21 cellular contexts compared by ENCODE assay signal in the genomic region with DNA sequence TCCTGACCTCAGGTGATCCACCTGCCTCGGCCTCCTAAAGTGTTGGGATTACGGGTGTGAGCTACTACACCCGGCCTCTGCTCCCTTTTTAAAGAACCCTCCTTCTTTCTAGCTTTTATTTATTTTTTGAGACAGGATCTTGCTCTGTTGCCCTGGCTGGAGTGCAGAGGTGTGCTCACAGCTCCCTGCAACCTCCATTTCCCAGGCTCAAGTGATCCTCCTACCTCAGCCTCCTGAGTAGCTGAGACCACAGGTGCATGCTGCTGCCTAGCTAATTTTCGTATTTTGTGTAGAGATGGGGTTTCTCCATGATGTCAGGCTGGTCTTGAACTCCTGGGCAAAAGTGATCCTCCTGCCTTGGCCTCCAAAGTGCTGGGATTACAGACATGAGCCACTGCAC.
A peak's percentile ranks its signal among the peaks of the same experiment; 100 is the strongest.
DNase-seq lines count a peak whose midpoint lies in the region; ATAC-seq and TF ChIP-seq lines count a peak whose summit lies in the region.
"Had no signal": no experiment of that assay in that cellular context is flagged by ENCODE, and none has a peak within 500 bp of the region (broad histone marks: within the 10 kb centered on the region; RNA-seq: fewer than 3 reads in every experiment).

No MANE protein-coding gene starts in this region.

- CTCF ChIA-PET in RWPE1 (lab: Yijun Ruan, JAX): interaction anchor here (0.7 to 1.4 kb wide), 2 partner anchors 16 to 56 kb away, joined by 4 to 5 read pairs; no protein-coding TSS in a partner anchor

- H3K4me3 Mint-ChIP-seq in stimulated activated naive B cell treated with anti-CD40 and anti-IgM and Interleukin-4, amounts not matched to agents 10 μg/mL and 1 μg/mL and 100 μg/mL, for 72 hours: no peak overlapping the region
- H3K4me3 Mint-ChIP-seq: CD8-positive, alpha-beta T cell had no signal

- peak; percentile 12 for DNase-seq in activated effector memory CD4-positive, alpha-beta T cell treated with anti-CD3 and anti-CD28 coated beads, Interleukin-2, amount 50 U/mL, for 16 hours
- DNase-seq in activated effector memory CD4-positive, alpha-beta T cell treated with Interleukin-2 at 50 U/mL for 16 hours: no peak
- DNase-seq in RWPE1 (ENCODE audit: low spot score): no peak
- DNase-seq in islet precursor cell: peak; percentile 37
- DNase-seq in stimulated activated naive B cell treated with anti-CD40 and anti-IgM and Interleukin-4, amounts not matched to agents 10 μg/mL and 1 μg/mL and 100 μg/mL, for 72 hours: no peak
- no peak for DNase-seq in NCI-H2171 (lab: John Stamatoyannopoulos, UW)
- DNase-seq: BE2C; CD8-positive, alpha-beta T cell; GDM1; IMR-90; Kasumi-1; NCI-H1105; NCI-H1694; NCI-H2227 treated with DMSO at 0.1 percent for 48 hours; NCI-H524 treated with DMSO at 0.1 percent for 48 hours had no signal

- POLR2A ChIA-PET in RWPE1 (lab: Yijun Ruan, JAX; ENCODE audit: low non-redundant PET): no interaction called here

- no peaks in the 10 kb centered on the region for H3K9me3 Mint-ChIP-seq in stimulated activated naive B cell treated with anti-CD40 and anti-IgM and Interleukin-4, amounts not matched to agents 10 μg/mL and 1 μg/mL and 100 μg/mL, for 72 hours
- H3K9me3 Mint-ChIP-seq: CD8-positive, alpha-beta T cell had no signal

- peaks cover 4 to 10% of the 10 kb centered on the region in 2 donors for H3K4me1 Mint-ChIP-seq in stimulated activated naive B cell treated with anti-CD40 and anti-IgM and Interleukin-4, amounts not matched to agents 10 μg/mL and 1 μg/mL and 100 μg/mL, for 72 hours

- no peaks in the 10 kb centered on the region for H3K27me3 Mint-ChIP-seq in stimulated activated naive B cell treated with anti-CD40 and anti-IgM and Interleukin-4, amounts not matched to agents 10 μg/mL and 1 μg/mL and 100 μg/mL, for 72 hours

- ATAC-seq in stimulated activated naive B cell treated with anti-CD40 and anti-IgM and Interleukin-4, amounts not matched to agents 10 μg/mL and 1 μg/mL and 100 μg/mL, for 72 hours (replicated peaks): no peak
- ATAC-seq in HG03039 (IDR thresholded peaks at IDR 0.05; ENCODE audit: unreplicated experiment): no peak
- ATAC-seq in GM19023 (IDR thresholded peaks at IDR 0.05; ENCODE audit: unreplicated experiment): no peak
- ATAC-seq: CD8-positive, alpha-beta T cell; GM12878; Panc1; Right ventricle myocardium inferior had no signal

- peaks cover 32 to 51% of the 10 kb centered on the region in 2 donors for H3K36me3 Mint-ChIP-seq in stimulated activated naive B cell treated with anti-CD40 and anti-IgM and Interleukin-4, amounts not matched to agents 10 μg/mL and 1 μg/mL and 100 μg/mL, for 72 hours

- no peak for TF ChIP-seq CTCF in RWPE1 (conservative IDR thresholded peaks at IDR 0.05; ENCODE audit: low read depth)

- peak overlapping the region; percentile 72 for H3K27ac ChIP-seq in RWPE1
- H3K27ac ChIP-seq: SK-N-MC had no signal

- peak overlapping the region; percentile 37 for H3K27ac Mint-ChIP-seq in stimulated activated naive B cell treated with anti-CD40 and anti-IgM and Interleukin-4, amounts not matched to agents 10 μg/mL and 1 μg/mL and 100 μg/mL, for 72 hours
- H3K27ac Mint-ChIP-seq: CD8-positive, alpha-beta T cell had no signal

Comparison
In these comparisons a context has a peak if more than half of its experiments do, and no peak if none do; other contexts are left out.
1. DNase-seq: peak in activated effector memory CD4-positive, alpha-beta T cell treated with anti-CD3 and anti-CD28 coated beads, Interleukin-2, amount 50 U/mL, for 16 hours (single experiment) and islet precursor cell (single experiment); none in activated effector memory CD4-positive, alpha-beta T cell treated with Interleukin-2 at 50 U/mL for 16 hours (single experiment), RWPE1 (single experiment), stimulated activated naive B cell treated with anti-CD40 and anti-IgM and Interleukin-4, amounts not matched to agents 10 μg/mL and 1 μg/mL and 100 μg/mL, for 72 hours (single experiment) and NCI-H2171 (single experiment).